17 cellular contexts compared by ENCODE assay signal in the genomic region with DNA sequence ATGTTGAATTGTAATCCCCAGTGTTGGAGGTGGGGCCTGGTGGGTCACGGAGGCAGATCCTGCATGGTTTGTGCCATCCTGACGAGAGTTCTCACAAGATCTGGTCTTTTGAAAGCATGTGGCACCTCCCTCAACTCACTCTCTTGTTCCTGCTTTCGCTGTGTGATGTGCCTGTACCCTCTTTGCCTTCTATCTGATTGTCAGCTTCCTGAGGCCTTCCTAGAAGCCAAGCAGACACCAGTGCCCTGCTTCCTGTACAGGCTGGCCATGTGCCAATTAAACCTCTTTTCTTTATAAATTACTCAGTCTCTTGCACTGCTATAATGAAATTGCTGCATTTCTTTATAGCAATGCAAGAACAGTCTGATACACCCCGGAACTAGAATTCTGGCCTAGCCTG. TPM values are rescaled to one million over a fixed set of nuclear protein-coding genes. Genes with fewer than 3 reads are reported as not detected.
"Had no signal": no experiment of that assay in that cellular context is flagged by ENCODE, and none has a peak within 500 bp of the region (broad histone marks: within the 10 kb centered on the region; RNA-seq: fewer than 3 reads in every experiment).

No MANE protein-coding gene starts in this region.

- H3K4me1 ChIP-seq: adrenal gland, colonic mucosa, left ventricle myocardium inferior, upper lobe of left lung had no signal

- H3K9me3 ChIP-seq: adrenal gland, colonic mucosa, heart right ventricle, left ventricle myocardium inferior, ovary, upper lobe of left lung had no signal

- DNase-seq: activated CD4-positive, alpha-beta T cell treated with anti-CD3 and anti-CD28 coated beads for 4 hours; adrenal gland; caudate nucleus; colonic mucosa; heart right ventricle; left ventricle myocardium inferior; mesenchymal stem cell; ovary; SIG-M5; stimulated activated CD4-positive, alpha-beta T cell treated with anti-CD3 and anti-CD28 coated beads, Interleukin-12 subunit alpha, Interleukin-12 subunit beta, amount 100 ng/mL, for 4 hours; stimulated activated naive CD4-positive, alpha-beta T cell treated with Interleukin-2 at 50 U/mL for 16 hours; upper lobe of left lung had no signal

- H3K4me3 Mint-ChIP-seq: neural crest cell had no signal

- FAIRE-seq: frontal cortex, keratinocyte had no signal

- H3K4me1 Mint-ChIP-seq: neural crest cell had no signal

- H3K9me3 Mint-ChIP-seq: neural crest cell had no signal

- H3K27ac ChIP-seq: adrenal gland, colonic mucosa, ovary, upper lobe of left lung, VCaP had no signal

- H3K27me3 ChIP-seq: colonic mucosa, ovary, upper lobe of left lung had no signal

- H3K4me3 ChIP-seq: adrenal gland, colonic mucosa, heart right ventricle, left ventricle myocardium inferior, ovary, upper lobe of left lung had no signal

- H3K36me3 ChIP-seq: adrenal gland, colonic mucosa, heart right ventricle, left ventricle myocardium inferior, ovary, upper lobe of left lung had no signal

RNA-seq across cellular contexts. Expression of a gene that starts 13.1 kb away (rescaled TPM):
- total RNA-seq: fibroblast of lung had no signal
- polyA plus RNA-seq: fibroblast of lung, keratinocyte had no signal

RNA-seq across cellular contexts. Expression of a gene that starts 52.5 kb away (rescaled TPM):
- total RNA-seq: frontal cortex had no signal
- polyA plus RNA-seq: fibroblast of lung had no signal
